Comparison of ENCODE assay signal across 8 cellular contexts in genomic region chr11:19344661-19345518, GRCh38.
DNase-seq lines count a peak whose midpoint lies in the region; ATAC-seq and TF ChIP-seq lines count a peak whose summit lies in the region.

No MANE protein-coding gene starts in this region.

- WGBS in lung, 2 donors: 11 to 12% methylated on average over 43 to 44 of the region's 44 CpGs

- no peak for TF ChIP-seq CTCF in colonic mucosa (IDR thresholded peaks at IDR 0.05)
- no peak for TF ChIP-seq CTCF in lung (IDR thresholded peaks at IDR 0.05; ENCODE audit: control extremely low read depth, extremely low read depth)

- H3K27ac ChIP-seq in colonic mucosa (no peak overlapping the region), lung (ENCODE audit: low read depth in 1 of 2, low read length in 1 of 2) (peak overlapping the region in 1 of 2 donors; percentile 38), SJCRH30 (no peak overlapping the region)

- H3K9ac ChIP-seq in colonic mucosa (ENCODE audit: low read depth in 2 of 2, low read length in 2 of 2): no peak overlapping the region

- intact Hi-C loops in colonic mucosa (cut with DNase I): no loop called here

- H3K36me3 ChIP-seq in colonic mucosa (no peaks in the 10 kb centered on the region), lung (ENCODE audit: control insufficient read depth in 2 of 2, insufficient read depth in 2 of 2, low read length in 2 of 2) (no peaks in the 10 kb centered on the region), SJCRH30 (no peaks in the 10 kb centered on the region)

- ATAC-seq in GM19351 (IDR thresholded peaks at IDR 0.05; ENCODE audit: unreplicated experiment) (peak; percentile 61), lung (ENCODE audit: insufficient read depth, low FRiP score) (peak; percentile 48)

- H3K4me1 ChIP-seq in colonic mucosa (no peaks in the 10 kb centered on the region), lung (ENCODE audit: control insufficient read depth in 2 of 2, insufficient read depth in 2 of 2, low read length in 2 of 2) (peaks cover 0 to 16% of the 10 kb centered on the region in 2 donors), SJCRH30 (peaks cover 23% of the 10 kb centered on the region)

- DNase-seq in AG08396 (ENCODE audit: low spot score): peak; percentile 72
- DNase-seq in NCI-H1417 treated with DMSO at 0.1 percent for 48 hours (lab: John Stamatoyannopoulos, UW): peak; percentile 32
- DNase-seq in colonic mucosa: peak; percentile 29
- DNase-seq in lung (ENCODE audit: low spot score): no peak
- peak; percentile 56 for DNase-seq in ureter (ENCODE audit: low spot score)
- DNase-seq in SJCRH30: no peak
- DNase-seq in AML-193 (lab: John Stamatoyannopoulos, UW): no peak

- H3K9me3 ChIP-seq in colonic mucosa (no peaks in the 10 kb centered on the region), lung (ENCODE audit: control insufficient read depth in 2 of 2, insufficient read depth in 1 of 2, low read length in 1 of 2) (no peaks in the 10 kb centered on the region), SJCRH30 (replicated peaks) (no peaks in the 10 kb centered on the region)

- H3K4me3 ChIP-seq in colonic mucosa (peak overlapping the region; percentile 9), lung (peak overlapping the region; percentile 27), SJCRH30 (no peak overlapping the region)

- H3K27me3 ChIP-seq in colonic mucosa (peaks cover 47% of the 10 kb centered on the region), lung (ENCODE audit: control insufficient read depth, insufficient read depth) (peaks cover 12% of the 10 kb centered on the region), SJCRH30 (0 out of 2 replicates have a peak, but pooled peaks cover 4% of the 10 kb centered on the region)

Comparison
In these comparisons a context has a peak if more than half of its experiments do, and no peak if none do; other contexts are left out.
1. DNase-seq: peak in AG08396 (single experiment), NCI-H1417 treated with DMSO at 0.1 percent for 48 hours (single experiment), colonic mucosa (single experiment) and ureter (single experiment); none in lung (single experiment), SJCRH30 (0 of 2) and AML-193 (0 of 2).